Comparison of ENCODE assay signal across 1 cellular context in the genomic region with DNA sequence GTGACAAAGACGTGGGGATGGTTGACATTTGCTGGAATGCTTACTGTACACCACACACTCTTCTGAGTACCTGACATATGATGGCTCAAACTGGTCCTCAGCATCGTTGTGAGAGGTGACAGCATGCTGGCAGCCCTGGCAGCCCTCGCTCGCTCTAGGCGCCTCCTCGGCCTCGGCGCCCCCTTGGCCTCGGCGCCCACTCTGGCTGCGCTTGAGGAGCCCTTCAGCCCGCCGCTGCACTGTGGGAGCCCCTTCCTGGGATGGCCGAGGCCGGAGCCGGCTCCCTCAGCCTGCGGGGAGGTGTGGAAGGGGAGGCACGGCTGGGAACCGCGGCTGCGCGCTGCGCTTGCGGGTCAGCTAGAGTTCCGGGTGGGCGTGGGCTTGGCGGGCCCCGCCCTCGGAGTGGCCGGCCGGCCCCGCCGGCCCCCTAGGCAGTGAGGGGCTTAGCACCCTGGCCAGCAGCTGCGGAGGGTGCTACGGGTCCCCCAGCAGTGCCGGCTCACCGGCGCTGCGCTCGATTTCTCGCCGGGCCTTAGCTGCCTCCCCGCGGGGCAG. TPM values are rescaled to one million over a fixed set of nuclear protein-coding genes. Genes with fewer than 3 reads are reported as not detected.
"Had no signal": no experiment of that assay in that cellular context is flagged by ENCODE, and none has a peak within 500 bp of the region (broad histone marks: within the 10 kb centered on the region; RNA-seq: fewer than 3 reads in every experiment).

No MANE protein-coding gene starts in this region.

RNA-seq across cellular contexts. Expression of gene ST8SIA1, which starts 42.2 kb away (rescaled TPM):
- total RNA-seq: left lobe of liver had no signal
